20 cellular contexts compared by ENCODE assay signal in the genomic region with DNA sequence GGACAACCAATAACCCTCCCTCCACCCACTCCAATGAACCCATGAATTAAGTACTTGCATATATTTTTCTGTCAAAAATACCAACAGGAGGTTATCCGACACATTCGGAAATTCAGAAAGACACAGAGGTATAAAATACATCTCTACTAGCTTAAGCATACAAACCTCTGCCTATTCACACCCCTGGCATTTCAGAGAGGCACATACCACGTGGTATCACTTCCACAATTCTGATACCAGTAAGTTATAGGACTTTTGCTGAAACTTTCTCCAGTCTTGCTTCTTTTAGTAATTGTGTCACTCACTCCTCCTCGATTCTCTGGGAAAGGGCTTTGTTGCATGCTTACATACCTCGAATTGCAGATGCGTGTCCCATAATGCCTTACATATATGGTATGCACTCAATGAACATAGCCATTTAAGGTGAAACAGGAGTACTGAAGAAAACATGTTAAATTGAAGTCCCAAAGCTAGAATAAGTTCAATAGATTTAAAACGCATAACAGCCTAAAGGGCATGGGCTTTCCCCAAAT.
"Had no signal": no experiment of that assay in that cellular context is flagged by ENCODE, and none has a peak within 500 bp of the region (broad histone marks: within the 10 kb centered on the region; RNA-seq: fewer than 3 reads in every experiment).

No MANE protein-coding gene starts in this region.

- H3K27me3 Mint-ChIP-seq: dendritic cell treated with granulocyte-macrophage colony-stimulating factor and Interleukin-4, amounts not matched to agents 40 ng/mL and 50 ng/mL, for 4 days had no signal

- H3K4me3 Mint-ChIP-seq: dendritic cell treated with granulocyte-macrophage colony-stimulating factor and Interleukin-4, amounts not matched to agents 40 ng/mL and 50 ng/mL, for 4 days; naive thymus-derived CD8-positive, alpha-beta T cell; stimulated activated effector memory CD8-positive, alpha-beta T cell treated with anti-CD3 and anti-CD28 coated beads, Interleukin-12 subunit alpha, Interleukin-12 subunit beta, amount 100 ng/mL, for 72 hours; T-helper 1 cell treated with Interleukin-12 subunit alpha and Interleukin-12 subunit beta and Interleukin-4 antibody, amounts not matched to agents 30 μg/mL and 1 μg/mL, for 36 hours had no signal

- H3K4me1 Mint-ChIP-seq: naive thymus-derived CD8-positive, alpha-beta T cell had no signal

- H3K27ac Mint-ChIP-seq: activated naive CD4-positive, alpha-beta T cell treated with anti-CD3 and anti-CD28 coated beads, Interleukin-2, amount 50 U/mL, for 72 hours; dendritic cell treated with granulocyte-macrophage colony-stimulating factor and Interleukin-4, amounts not matched to agents 40 ng/mL and 50 ng/mL, for 4 days; naive thymus-derived CD8-positive, alpha-beta T cell; stimulated activated effector memory CD8-positive, alpha-beta T cell treated with anti-CD3 and anti-CD28 coated beads, Interleukin-12 subunit alpha, Interleukin-12 subunit beta, amount 100 ng/mL, for 72 hours; T-helper 1 cell treated with Interleukin-12 subunit alpha and Interleukin-12 subunit beta and Interleukin-4 antibody, amounts not matched to agents 30 μg/mL and 1 μg/mL, for 36 hours had no signal

- H3K36me3 ChIP-seq: neutrophil, thoracic aorta had no signal

- ATAC-seq: activated naive CD4-positive, alpha-beta T cell treated with anti-CD3 and anti-CD28 coated beads, Interleukin-2, amount 50 U/mL, for 72 hours; esophagus mucosa; gastrocnemius medialis; heart right ventricle; naive thymus-derived CD8-positive, alpha-beta T cell; pancreas; sciatic nerve; stimulated activated effector memory CD8-positive, alpha-beta T cell treated with anti-CD3 and anti-CD28 coated beads, Interleukin-12 subunit alpha, Interleukin-12 subunit beta, amount 100 ng/mL, for 72 hours had no signal

- H3K27ac ChIP-seq: gastrocnemius medialis, heart right ventricle, neutrophil, pancreas, thoracic aorta, VCaP had no signal

- H3K4me3 ChIP-seq: gastrocnemius medialis, heart right ventricle, pancreas, smooth muscle cell, thoracic aorta had no signal

- DNase-seq: activated CD4-positive, alpha-beta T cell treated with anti-CD3 and anti-CD28 coated beads for 1 hour; activated CD4-positive, alpha-beta T cell treated with anti-CD3 and anti-CD28 coated beads, Interleukin-2, amount 50 U/mL, for 48 hours; activated gamma-delta T cell treated with Interleukin-2 at 50 U/mL for 16 hours; effector CD8-positive, alpha-beta T cell; gastrocnemius medialis; heart right ventricle; mesenchymal stem cell; naive thymus-derived CD8-positive, alpha-beta T cell; pancreas; stimulated activated CD4-positive, alpha-beta T cell treated with anti-CD3 and anti-CD28 coated beads, Interleukin-4, amount 100 ng/mL, for 1 hour had no signal

- H3K27me3 ChIP-seq: gastrocnemius medialis, heart right ventricle, neutrophil, pancreas had no signal

- H3K9me3 ChIP-seq: gastrocnemius medialis, heart right ventricle, neutrophil, pancreas, thoracic aorta had no signal

- H3K9me3 Mint-ChIP-seq: activated naive CD4-positive, alpha-beta T cell treated with anti-CD3 and anti-CD28 coated beads, Interleukin-2, amount 50 U/mL, for 72 hours; dendritic cell treated with granulocyte-macrophage colony-stimulating factor and Interleukin-4, amounts not matched to agents 40 ng/mL and 50 ng/mL, for 4 days; naive thymus-derived CD8-positive, alpha-beta T cell; stimulated activated effector memory CD8-positive, alpha-beta T cell treated with anti-CD3 and anti-CD28 coated beads, Interleukin-12 subunit alpha, Interleukin-12 subunit beta, amount 100 ng/mL, for 72 hours; T-helper 1 cell treated with Interleukin-12 subunit alpha and Interleukin-12 subunit beta and Interleukin-4 antibody, amounts not matched to agents 30 μg/mL and 1 μg/mL, for 36 hours had no signal

- H3K36me3 Mint-ChIP-seq: activated naive CD4-positive, alpha-beta T cell treated with anti-CD3 and anti-CD28 coated beads, Interleukin-2, amount 50 U/mL, for 72 hours; naive thymus-derived CD8-positive, alpha-beta T cell had no signal
